Comparison of ENCODE assay signal across 8 cellular contexts in the genomic region with DNA sequence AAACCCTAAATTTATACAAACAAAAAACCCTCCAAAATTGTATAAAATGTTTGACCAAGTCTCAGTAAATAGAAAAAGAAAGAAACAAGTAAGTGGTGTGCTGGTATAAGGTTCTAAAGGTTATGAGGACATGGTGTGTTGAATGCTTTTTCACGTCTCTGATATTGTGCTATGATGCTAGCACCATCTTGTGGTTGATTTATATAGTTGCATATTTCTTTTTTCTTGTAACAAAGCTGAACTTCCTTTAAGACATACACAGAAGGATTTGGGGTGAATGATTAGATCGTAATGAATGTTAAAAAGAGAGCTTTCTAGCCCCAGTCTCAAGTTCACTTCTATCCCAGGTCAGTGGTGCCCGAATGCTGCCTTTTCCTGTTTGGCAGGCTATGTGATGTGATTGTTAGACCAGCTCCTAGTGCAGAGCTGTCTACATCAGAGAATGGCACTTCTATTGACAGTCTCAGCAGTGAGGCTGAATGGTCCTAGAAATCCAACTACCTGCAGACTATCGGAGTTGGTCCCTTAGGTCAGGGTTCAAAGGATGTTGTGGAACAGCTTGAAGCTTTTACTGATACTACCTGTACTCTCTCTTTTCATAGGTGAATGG. TPM values are rescaled to one million over a fixed set of nuclear protein-coding genes. Genes with fewer than 3 reads are reported as not detected.
DNase-seq lines count a peak whose midpoint lies in the region; ATAC-seq and TF ChIP-seq lines count a peak whose summit lies in the region.

No MANE protein-coding gene starts in this region.

- DNase-seq in DMS53 treated with DMSO at 0.1 percent for 48 hours (lab: John Stamatoyannopoulos, UW; ENCODE audit: unreplicated experiment): peak; percentile 63
- peak; percentile 54 for DNase-seq in HT1080 (ENCODE audit: low read depth)
- no peak for DNase-seq in RWPE2 (ENCODE audit: low spot score)
- DNase-seq in epidermal melanocyte (ENCODE audit: insufficient read length, low spot score): peak; percentile 64
- DNase-seq in naive B cell: peak; percentile 13
- no peak for DNase-seq in activated T-cell treated with anti-CD3 and anti-CD28 coated beads, Interleukin-2, amount 50 U/mL, for 24 hours

- no peak overlapping the region for H3K4me3 Mint-ChIP-seq in naive B cell
- H3K4me3 Mint-ChIP-seq in activated T-cell treated with anti-CD3 and anti-CD28 coated beads, Interleukin-2, amount 50 U/mL, for 24 hours: no peak overlapping the region

- no peaks in the 10 kb centered on the region for H3K27me3 ChIP-seq in RWPE2 (ENCODE audit: insufficient read depth, poor library complexity, severe bottlenecking)

- H3K27ac Mint-ChIP-seq in naive B cell: peak overlapping the region in 3 of 6 donors; percentile 38 to 54 (median 39)
- H3K27ac Mint-ChIP-seq in activated T-cell treated with anti-CD3 and anti-CD28 coated beads, Interleukin-2, amount 50 U/mL, for 24 hours: no peak overlapping the region

- peak; percentile 63 for ATAC-seq in GM19438 (IDR thresholded peaks at IDR 0.05; ENCODE audit: low read depth, unreplicated experiment)
- ATAC-seq in RWPE2 (ENCODE audit: low read depth): peak; percentile 52; the same call in 2 of the 3 replicates
- peak; percentile 54 to 69 for ATAC-seq in naive B cell (ENCODE audit: low read depth in 2 of 2)
- ATAC-seq in GM19397 (IDR thresholded peaks at IDR 0.05; ENCODE audit: unreplicated experiment): no peak

- peaks cover 0 to 5% of the 10 kb centered on the region in 2 donors for H3K36me3 Mint-ChIP-seq in naive B cell
- H3K36me3 Mint-ChIP-seq in activated T-cell treated with anti-CD3 and anti-CD28 coated beads, Interleukin-2, amount 50 U/mL, for 24 hours (ENCODE audit: low read depth): peaks cover 31% of the 10 kb centered on the region

- H3K4me1 Mint-ChIP-seq in naive B cell: peaks cover 4 to 14% (median 11%) of the 10 kb centered on the region in 3 donors
- peaks cover 17% of the 10 kb centered on the region for H3K4me1 Mint-ChIP-seq in activated T-cell treated with anti-CD3 and anti-CD28 coated beads, Interleukin-2, amount 50 U/mL, for 24 hours (ENCODE audit: low read depth)

- H3K27ac ChIP-seq in RWPE2 (ENCODE audit: poor library complexity, severe bottlenecking): no peak overlapping the region

- peaks cover 19% of the 10 kb centered on the region for H3K36me3 ChIP-seq in RWPE2 (ENCODE audit: low read depth)

- no peaks in the 10 kb centered on the region for H3K27me3 Mint-ChIP-seq in naive B cell
- H3K27me3 Mint-ChIP-seq in activated T-cell treated with anti-CD3 and anti-CD28 coated beads, Interleukin-2, amount 50 U/mL, for 24 hours: no peaks in the 10 kb centered on the region

- H3K9me3 ChIP-seq in RWPE2 (ENCODE audit: severe bottlenecking): no peaks in the 10 kb centered on the region

- TF ChIP-seq CTCF in RWPE2 (IDR thresholded peaks at IDR 0.05; ENCODE audit: poor library complexity, severe bottlenecking): peak; percentile 93

- no peaks in the 10 kb centered on the region for H3K9me3 Mint-ChIP-seq in naive B cell
- H3K9me3 Mint-ChIP-seq in activated T-cell treated with anti-CD3 and anti-CD28 coated beads, Interleukin-2, amount 50 U/mL, for 24 hours: no peaks in the 10 kb centered on the region

- H3K4me1 ChIP-seq in RWPE2 (ENCODE audit: insufficient read depth, poor library complexity, severe bottlenecking): no peaks in the 10 kb centered on the region

- H3K4me3 ChIP-seq in RWPE2 (ENCODE audit: severe bottlenecking): no peak overlapping the region

RNA-seq across cellular contexts. Expression of a gene that starts 25.0 kb away (rescaled TPM):
- total RNA-seq in HT1080 (2014; rRNA removed; shearing (Covaris generic)): 17.7 and 19.5 TPM in 2 replicates
- 15.5 and 18.6 TPM in 2 replicates for polyA plus RNA-seq in HT1080 (2015; cell fraction: cytosol; rRNA removed)
- polyA plus RNA-seq in HT1080 (2015; cell fraction: nucleus; rRNA removed): 19.6 and 20.7 TPM in 2 replicates
- polyA plus RNA-seq in naive B cell (ENCODE audit: low read depth in 6 of 6): 10 to 100 TPM; 24.9 to 42.9 (median 40.3) TPM

RNA-seq across cellular contexts. Expression of a gene that starts 25.3 kb away (rescaled TPM):
- 36.3 and 38.0 TPM in 2 replicates for total RNA-seq in HT1080 (2014; rRNA removed; shearing (Covaris generic))
- polyA plus RNA-seq in HT1080 (2015; cell fraction: cytosol; rRNA removed): 37.6 and 40.2 TPM in 2 replicates
- 104 and 106 TPM in 2 replicates for polyA plus RNA-seq in HT1080 (2015; cell fraction: nucleus; rRNA removed)
- polyA plus RNA-seq in naive B cell (ENCODE audit: low read depth in 6 of 6): 10 to 100 TPM; 18.4 to 44.6 (median 33.3) TPM

Comparison
In these comparisons a context has a peak if more than half of its experiments do, and no peak if none do; other contexts are left out.
1. DNase-seq: peak in DMS53 treated with DMSO at 0.1 percent for 48 hours (single experiment), HT1080 (single experiment), epidermal melanocyte (single experiment) and naive B cell (single experiment); none in RWPE2 (single experiment) and activated T-cell treated with anti-CD3 and anti-CD28 coated beads, Interleukin-2, amount 50 U/mL, for 24 hours (single experiment).